In the genomic region with DNA sequence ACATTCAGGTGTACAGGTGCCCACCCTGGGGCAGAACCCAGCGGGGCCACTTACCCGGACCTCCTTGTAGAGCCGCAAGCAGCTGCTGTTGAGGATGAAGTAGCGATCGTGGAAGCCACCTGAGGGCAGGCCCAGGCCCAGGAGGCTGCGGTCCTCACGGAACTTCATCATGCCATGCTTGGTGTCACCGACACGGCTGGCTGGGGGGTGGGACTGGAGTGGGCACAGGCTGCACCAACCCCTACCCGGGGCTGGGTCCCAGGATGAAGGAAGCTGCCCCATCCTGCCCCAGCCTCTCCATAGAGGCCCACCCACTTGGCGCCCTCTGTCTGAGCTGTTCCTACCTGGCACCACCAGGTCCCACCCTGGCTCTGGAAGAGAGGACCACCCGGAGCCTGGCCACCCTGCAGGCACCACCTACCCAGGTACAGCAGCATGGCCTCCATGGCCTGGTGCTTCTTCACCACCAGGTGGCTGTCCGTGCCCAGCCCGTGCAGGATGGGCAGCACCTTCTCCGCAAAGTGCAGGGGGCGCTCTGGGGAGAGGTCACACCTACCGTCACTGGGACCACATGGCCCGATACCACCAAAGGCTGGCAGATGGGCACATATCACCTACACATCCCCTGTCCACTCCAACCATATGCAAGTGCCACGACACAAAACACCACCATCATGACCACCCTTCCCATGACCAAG, we compare ENCODE assay signal across 1 cellular context.
TF ChIP-seq lines count a peak whose summit lies in the region.

No MANE protein-coding gene starts in this region.

TF ChIP-seq in GM12878, 131 proteins besides CTCF, POLR2A, EP300 and RAD21:
- TF ChIP-seq NBN (IDR thresholded peaks at IDR 0.05) (no peak), CBX5 (IDR thresholded peaks at IDR 0.05; ENCODE audit: low read depth) (no peak), ESRRA (IDR thresholded peaks at IDR 0.05; ENCODE audit: low read length) (no peak)
- TF ChIP-seq, protein P1, sequence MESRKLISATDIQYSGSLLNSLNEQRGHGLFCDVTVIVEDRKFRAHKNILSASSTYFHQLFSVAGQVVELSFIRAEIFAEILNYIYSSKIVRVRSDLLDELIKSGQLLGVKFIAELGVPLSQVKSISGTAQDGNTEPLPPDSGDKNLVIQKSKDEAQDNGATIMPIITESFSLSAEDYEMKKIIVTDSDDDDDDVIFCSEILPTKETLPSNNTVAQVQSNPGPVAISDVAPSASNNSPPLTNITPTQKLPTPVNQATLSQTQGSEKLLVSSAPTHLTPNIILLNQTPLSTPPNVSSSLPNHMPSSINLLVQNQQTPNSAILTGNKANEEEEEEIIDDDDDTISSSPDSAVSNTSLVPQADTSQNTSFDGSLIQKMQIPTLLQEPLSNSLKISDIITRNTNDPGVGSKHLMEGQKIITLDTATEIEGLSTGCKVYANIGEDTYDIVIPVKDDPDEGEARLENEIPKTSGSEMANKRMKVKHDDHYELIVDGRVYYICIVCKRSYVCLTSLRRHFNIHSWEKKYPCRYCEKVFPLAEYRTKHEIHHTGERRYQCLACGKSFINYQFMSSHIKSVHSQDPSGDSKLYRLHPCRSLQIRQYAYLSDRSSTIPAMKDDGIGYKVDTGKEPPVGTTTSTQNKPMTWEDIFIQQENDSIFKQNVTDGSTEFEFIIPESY (IDR thresholded peaks at IDR 0.05), result 0 out of 2 replicates have a peak, but pooled peaks have one; percentile 38
- TF ChIP-seq, protein P2, sequence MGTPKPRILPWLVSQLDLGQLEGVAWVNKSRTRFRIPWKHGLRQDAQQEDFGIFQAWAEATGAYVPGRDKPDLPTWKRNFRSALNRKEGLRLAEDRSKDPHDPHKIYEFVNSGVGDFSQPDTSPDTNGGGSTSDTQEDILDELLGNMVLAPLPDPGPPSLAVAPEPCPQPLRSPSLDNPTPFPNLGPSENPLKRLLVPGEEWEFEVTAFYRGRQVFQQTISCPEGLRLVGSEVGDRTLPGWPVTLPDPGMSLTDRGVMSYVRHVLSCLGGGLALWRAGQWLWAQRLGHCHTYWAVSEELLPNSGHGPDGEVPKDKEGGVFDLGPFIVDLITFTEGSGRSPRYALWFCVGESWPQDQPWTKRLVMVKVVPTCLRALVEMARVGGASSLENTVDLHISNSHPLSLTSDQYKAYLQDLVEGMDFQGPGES (IDR thresholded peaks at IDR 0.05), result no peak
- TF ChIP-seq, protein P3, sequence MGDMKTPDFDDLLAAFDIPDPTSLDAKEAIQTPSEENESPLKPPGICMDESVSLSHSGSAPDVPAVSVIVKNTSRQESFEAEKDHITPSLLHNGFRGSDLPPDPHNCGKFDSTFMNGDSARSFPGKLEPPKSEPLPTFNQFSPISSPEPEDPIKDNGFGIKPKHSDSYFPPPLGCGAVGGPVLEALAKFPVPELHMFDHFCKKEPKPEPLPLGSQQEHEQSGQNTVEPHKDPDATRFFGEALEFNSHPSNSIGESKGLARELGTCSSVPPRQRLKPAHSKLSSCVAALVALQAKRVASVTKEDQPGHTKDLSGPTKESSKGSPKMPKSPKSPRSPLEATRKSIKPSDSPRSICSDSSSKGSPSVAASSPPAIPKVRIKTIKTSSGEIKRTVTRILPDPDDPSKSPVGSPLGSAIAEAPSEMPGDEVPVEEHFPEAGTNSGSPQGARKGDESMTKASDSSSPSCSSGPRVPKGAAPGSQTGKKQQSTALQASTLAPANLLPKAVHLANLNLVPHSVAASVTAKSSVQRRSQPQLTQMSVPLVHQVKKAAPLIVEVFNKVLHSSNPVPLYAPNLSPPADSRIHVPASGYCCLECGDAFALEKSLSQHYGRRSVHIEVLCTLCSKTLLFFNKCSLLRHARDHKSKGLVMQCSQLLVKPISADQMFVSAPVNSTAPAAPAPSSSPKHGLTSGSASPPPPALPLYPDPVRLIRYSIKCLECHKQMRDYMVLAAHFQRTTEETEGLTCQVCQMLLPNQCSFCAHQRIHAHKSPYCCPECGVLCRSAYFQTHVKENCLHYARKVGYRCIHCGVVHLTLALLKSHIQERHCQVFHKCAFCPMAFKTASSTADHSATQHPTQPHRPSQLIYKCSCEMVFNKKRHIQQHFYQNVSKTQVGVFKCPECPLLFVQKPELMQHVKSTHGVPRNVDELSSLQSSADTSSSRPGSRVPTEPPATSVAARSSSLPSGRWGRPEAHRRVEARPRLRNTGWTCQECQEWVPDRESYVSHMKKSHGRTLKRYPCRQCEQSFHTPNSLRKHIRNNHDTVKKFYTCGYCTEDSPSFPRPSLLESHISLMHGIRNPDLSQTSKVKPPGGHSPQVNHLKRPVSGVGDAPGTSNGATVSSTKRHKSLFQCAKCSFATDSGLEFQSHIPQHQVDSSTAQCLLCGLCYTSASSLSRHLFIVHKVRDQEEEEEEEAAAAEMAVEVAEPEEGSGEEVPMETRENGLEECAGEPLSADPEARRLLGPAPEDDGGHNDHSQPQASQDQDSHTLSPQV (IDR thresholded peaks at IDR 0.05), result no peak
